ENCODE assay signal across 8 cellular contexts in the genomic region with DNA sequence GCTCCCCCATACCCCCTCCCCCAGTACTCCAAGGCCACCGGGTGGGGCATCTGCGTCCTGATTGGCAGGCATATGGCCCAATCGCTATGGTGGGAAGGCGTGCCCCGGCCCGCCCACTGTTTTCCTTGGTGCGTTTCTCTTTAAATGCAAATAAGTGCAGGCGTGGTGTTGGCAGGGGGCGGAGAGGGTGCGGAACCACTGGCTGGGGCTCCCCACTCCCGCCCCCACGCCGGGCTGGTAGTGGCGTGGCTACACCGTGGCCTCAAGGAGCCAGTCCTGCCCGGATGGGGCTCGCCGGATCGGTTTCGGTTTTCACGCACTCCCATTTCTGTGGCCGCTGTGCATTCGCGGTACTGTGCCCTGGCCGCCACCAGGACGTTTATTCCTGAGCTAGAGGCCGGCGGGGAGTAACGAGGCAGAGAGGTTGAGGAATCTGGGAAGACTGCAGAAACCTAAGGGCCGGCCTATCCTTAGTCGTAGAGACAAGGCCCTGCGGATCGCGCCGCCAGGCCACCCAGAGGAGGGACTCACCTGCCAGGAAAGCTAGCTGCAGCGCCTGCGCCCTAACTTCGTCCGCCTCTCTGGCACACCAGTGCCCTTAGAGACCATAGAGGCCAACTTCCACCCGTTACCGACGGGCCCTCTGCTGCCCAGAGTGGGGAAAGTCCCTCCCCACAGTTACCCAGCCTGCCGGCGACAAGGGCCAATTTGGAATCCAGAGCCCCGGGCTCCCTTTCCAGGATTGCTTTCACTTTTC. TPM values are rescaled to one million over a fixed set of nuclear protein-coding genes. Genes with fewer than 3 reads are reported as not detected.
DNase-seq lines count a peak whose midpoint lies in the region; ATAC-seq and TF ChIP-seq lines count a peak whose summit lies in the region.

No MANE protein-coding gene starts in this region.

- TF ChIP-seq CTCF in Calu3 (IDR thresholded peaks at IDR 0.05; ENCODE audit: unreplicated experiment) (no peak), endothelial cell (IDR thresholded peaks at IDR 0.05; ENCODE audit: unreplicated experiment) (no peak)

- ATAC-seq in GM21367 (IDR thresholded peaks at IDR 0.05; ENCODE audit: unreplicated experiment) = peak; percentile 82

- no peaks in the 10 kb centered on the region for H3K36me3 ChIP-seq in NT2/D1 (ENCODE audit: insufficient read depth, insufficient read length, low read length)

- CTCF ChIA-PET in Calu3 (lab: Charles Lee) = no interaction called here

- H3K27me3 ChIP-seq in NT2/D1 (ENCODE audit: insufficient read depth, insufficient read length) = no peaks in the 10 kb centered on the region

- H3K27ac Mint-ChIP-seq in Calu3 (ENCODE audit: unreplicated experiment) (peak overlapping the region; percentile 76), endothelial cell (ENCODE audit: unreplicated experiment) (no peak overlapping the region)

- H3K9me3 Mint-ChIP-seq in Calu3 (ENCODE audit: low read depth, unreplicated experiment) (no peaks in the 10 kb centered on the region), endothelial cell (ENCODE audit: unreplicated experiment) (no peaks in the 10 kb centered on the region)

- H3K4me1 ChIP-seq in NT2/D1 (ENCODE audit: insufficient read depth, insufficient read length) = peaks cover 9% of the 10 kb centered on the region

- intact Hi-C loops in Calu3 (cut with micrococcal nuclease; ENCODE audit: unreplicated experiment) = no loop called here

- H3K9ac ChIP-seq in NT2/D1 (ENCODE audit: insufficient read length, low read depth) = peak overlapping the region; percentile 87

- H3K27me3 Mint-ChIP-seq in Calu3 (ENCODE audit: unreplicated experiment) (no peaks in the 10 kb centered on the region), endothelial cell (ENCODE audit: unreplicated experiment) (peaks cover 3% of the 10 kb centered on the region)

- peaks cover 14% of the 10 kb centered on the region for H3K4me1 Mint-ChIP-seq in Calu3 (ENCODE audit: low read depth, unreplicated experiment)
- H3K4me1 Mint-ChIP-seq in endothelial cell (ENCODE audit: unreplicated experiment) = no peaks in the 10 kb centered on the region

- H3K4me3 Mint-ChIP-seq in Calu3 (ENCODE audit: low read depth, unreplicated experiment) = peak overlapping the region; percentile 80
- H3K4me3 Mint-ChIP-seq in endothelial cell (ENCODE audit: unreplicated experiment) = peak overlapping the region; percentile 80

- DNase-seq in Calu3 (peak; percentile 92), HT1080 (ENCODE audit: low read depth) (peak; percentile 92), NT2/D1 (ENCODE audit: low read depth, low spot score) (peak; percentile 88), endothelial cell (ENCODE audit: low spot score) (peak; percentile 72), middle frontal gyrus (ENCODE audit: extremely low spot score, low spot score) (peak; percentile 75)
- peak; percentile 83 for DNase-seq in activated CD8-positive, alpha-beta memory T cell treated with anti-CD3 and anti-CD28 coated beads, Interleukin-2, amount 50 U/mL, for 4 hours
- DNase-seq in stimulated activated CD8-positive, alpha-beta memory T cell treated with anti-CD3 and anti-CD28 coated beads, Interleukin-2, amount 100 ng/mL, for 1 hour (ENCODE audit: low read depth in 2 of 2) = peak; percentile 76 to 77

- peak overlapping the region; percentile 74 for H3K4me3 ChIP-seq in NT2/D1 (ENCODE audit: insufficient read length, low read depth)

- H3K9me3 ChIP-seq in NT2/D1 (ENCODE audit: insufficient read depth, low read length) = no peaks in the 10 kb centered on the region

- H3K36me3 Mint-ChIP-seq in Calu3 (ENCODE audit: insufficient read depth, unreplicated experiment) = peaks cover 21% of the 10 kb centered on the region
- no peaks in the 10 kb centered on the region for H3K36me3 Mint-ChIP-seq in endothelial cell (ENCODE audit: low read depth, unreplicated experiment)

- TSS peak; percentile 85 for BruUV-seq in Calu3 (replicated peaks; lab: Mats Ljungman, UMichigan)

RNA-seq across cellular contexts. Expression of gene AMER1, which starts 0.4 kb away (rescaled TPM):
- 6.7 and 7.5 TPM in 2 replicates for total RNA-seq in Calu3 (2022)
- total RNA-seq in HT1080 (2014; rRNA removed; shearing (Covaris generic)) = 2.4 and 4.0 TPM in 2 replicates
- polyA plus RNA-seq in HT1080 (2015; cell fraction: cytosol; rRNA removed) = 1.6 and 1.7 TPM in 2 replicates
- 3.4 and 3.7 TPM in 2 replicates for polyA plus RNA-seq in HT1080 (2015; cell fraction: nucleus; rRNA removed)
- total RNA-seq in endothelial cell (ENCODE audit: unreplicated experiment) = 3.3 TPM

RNA-seq across cellular contexts. Expression of gene ASB12, which starts 24.5 kb away (rescaled TPM):
- total RNA-seq in Calu3 (2022) (not detected in 2 replicates), endothelial cell (ENCODE audit: unreplicated experiment) (0.33 TPM)
- total RNA-seq in HT1080 (2014; rRNA removed; shearing (Covaris generic)) = 0.35 TPM in 1 of 2 replicates, not detected in the other
- polyA plus RNA-seq in HT1080 (2015; cell fraction: cytosol; rRNA removed) = not detected in 2 replicates
- not detected in 2 replicates for polyA plus RNA-seq in HT1080 (2015; cell fraction: nucleus; rRNA removed)

Comparison
In these comparisons a context has a peak if more than half of its experiments do, and no peak if none do; other contexts are left out.
1. Peak in every context shown above with its lines: DNase-seq, ATAC-seq and H3K4me3 ChIP-seq.